ENCODE assay signal across 8 cellular contexts in genomic region chr10:67764012-67764822, GRCh38.
A peak's percentile ranks its signal among the peaks of the same experiment; 100 is the strongest.
DNase-seq lines count a peak whose midpoint lies in the region; ATAC-seq and TF ChIP-seq lines count a peak whose summit lies in the region.

No MANE protein-coding gene starts in this region.

- H3K4me1 Mint-ChIP-seq in activated T-cell treated with anti-CD3 and anti-CD28 coated beads, Interleukin-2, amount 50 U/mL, for 4 hours (ENCODE audit: low read depth), result peaks cover 11% of the 10 kb centered on the region

- CTCF ChIA-PET in PC-3 (lab: Charles Lee), result interaction anchor here (0.6 to 1.2 kb wide), 3 partner anchors 16 to 98 kb away, joined by 3 to 7 read pairs (median 4); no protein-coding TSS in a partner anchor

- ATAC-seq in GM21717 (IDR thresholded peaks at IDR 0.05; ENCODE audit: unreplicated experiment) (peak; percentile 88), PC-3 (peak; percentile 79), esophagus mucosa (peak; percentile 97)
- ATAC-seq in activated T-cell treated with anti-CD3 and anti-CD28 coated beads, Interleukin-2, amount 50 U/mL, for 4 hours, result peak; percentile 86 to 88

- no peaks in the 10 kb centered on the region for H3F3A ChIP-seq in PC-3 (ENCODE audit: low read length, unreplicated experiment)

- no peaks in the 10 kb centered on the region for H3K79me2 ChIP-seq in PC-3 (ENCODE audit: low read length)

- peaks cover 4% of the 10 kb centered on the region for H3K27me3 Mint-ChIP-seq in activated T-cell treated with anti-CD3 and anti-CD28 coated beads, Interleukin-2, amount 50 U/mL, for 4 hours (ENCODE audit: low read depth)

- peak overlapping the region; percentile 84 for H3K4me3 ChIP-seq in Jurkat, Clone E6-1 (ENCODE audit: low read length)
- peak overlapping the region; percentile 82 for H3K4me3 ChIP-seq in PC-3 (ENCODE audit: low read length)
- peak overlapping the region; percentile 34 for H3K4me3 ChIP-seq in mucosa of stomach (ENCODE audit: low read length)

- H3K36me3 ChIP-seq in PC-3 (ENCODE audit: low read depth, low read length), result no peaks in the 10 kb centered on the region
- no peaks in the 10 kb centered on the region for H3K36me3 ChIP-seq in mucosa of stomach (ENCODE audit: control insufficient read depth, insufficient read depth, low read length)

- H3K27ac ChIP-seq in PC-3 (ENCODE audit: low read length), result no peak overlapping the region; the same call in 1 of the 2 replicates

- no TSS peak for BruUV-seq in PC-3 (replicated peaks; lab: Mats Ljungman, UMichigan)

- H3K27me3 ChIP-seq in PC-3 (ENCODE audit: low read length) (peaks cover 10% of the 10 kb centered on the region), mucosa of stomach (ENCODE audit: control insufficient read depth, insufficient read depth, low read length) (no peaks in the 10 kb centered on the region)

- H3K9ac ChIP-seq in PC-3 (ENCODE audit: low read length), result peak overlapping the region; percentile 69
- H3K9ac ChIP-seq in mucosa of stomach (ENCODE audit: low read length), result peak overlapping the region; percentile 69

- intact Hi-C loops in PC-3 (cut with micrococcal nuclease), result loop anchor here (2.0 to 5.0 kb wide), 2 partner anchors 55 to 67 kb away; partner anchors contain the start of gene CTNNA3

- no peak for TF ChIP-seq CTCF in PC-3 (conservative IDR thresholded peaks at IDR 0.05; ENCODE audit: low read depth, low read length)

- POLR2A ChIA-PET in PC-3 (lab: Charles Lee; ENCODE audit: unreplicated experiment), result interaction anchor here (0.6 to 0.7 kb wide), 2 partner anchors 9 to 91 kb away, joined by 5 to 21 read pairs; no protein-coding TSS in a partner anchor

- H3K36me3 Mint-ChIP-seq in activated T-cell treated with anti-CD3 and anti-CD28 coated beads, Interleukin-2, amount 50 U/mL, for 4 hours (ENCODE audit: insufficient read depth), result no peaks in the 10 kb centered on the region

- DNase-seq in DMS 273 treated with DMSO at 0.1 percent for 48 hours (lab: John Stamatoyannopoulos, UW), result peak; percentile 75
- peak; percentile 97 for DNase-seq in Jurkat, Clone E6-1 (ENCODE audit: low read depth, low spot score)
- DNase-seq in PC-3, result peak; percentile 100
- DNase-seq in activated T-cell treated with anti-CD3 and anti-CD28 coated beads, Interleukin-2, amount 50 U/mL, for 4 hours, result peak; percentile 96
- peak; percentile 99 for DNase-seq in stimulated activated CD8-positive, alpha-beta memory T cell treated with anti-CD3 and anti-CD28 coated beads, Interleukin-4, amount 100 ng/mL, for 48 hours

- H4K20me1 ChIP-seq in PC-3 (ENCODE audit: low read length), result no peaks in the 10 kb centered on the region

- peak overlapping the region; percentile 90 for H3K4me3 Mint-ChIP-seq in activated T-cell treated with anti-CD3 and anti-CD28 coated beads, Interleukin-2, amount 50 U/mL, for 4 hours

- H3K4me1 ChIP-seq in PC-3 (ENCODE audit: insufficient read depth, low read length), result peaks cover 16% of the 10 kb centered on the region
- no peaks in the 10 kb centered on the region for H3K4me1 ChIP-seq in mucosa of stomach (ENCODE audit: control insufficient read depth, insufficient read depth, low read length)

- H3K9me3 ChIP-seq in PC-3 (ENCODE audit: low read length) (no peaks in the 10 kb centered on the region), mucosa of stomach (ENCODE audit: control insufficient read depth, low read length) (no peaks in the 10 kb centered on the region)

- no peaks in the 10 kb centered on the region for H3K9me3 Mint-ChIP-seq in activated T-cell treated with anti-CD3 and anti-CD28 coated beads, Interleukin-2, amount 50 U/mL, for 4 hours

- H2AFZ ChIP-seq in PC-3 (ENCODE audit: low read length), result peak overlapping the region; percentile 88

- no peaks in the 10 kb centered on the region for H3K9me2 ChIP-seq in PC-3 (replicated peaks; ENCODE audit: low read length)

- peak overlapping the region; percentile 81 for H3K4me2 ChIP-seq in PC-3 (ENCODE audit: low read length)

Comparison
In these comparisons a context has a peak if more than half of its experiments do, and no peak if none do; other contexts are left out.
1. H3K4me3 ChIP-seq: peak in every context shown above with its lines; median percentile 84 in Jurkat, Clone E6-1; 82 in PC-3; 34 in mucosa of stomach.